In the genomic region with DNA sequence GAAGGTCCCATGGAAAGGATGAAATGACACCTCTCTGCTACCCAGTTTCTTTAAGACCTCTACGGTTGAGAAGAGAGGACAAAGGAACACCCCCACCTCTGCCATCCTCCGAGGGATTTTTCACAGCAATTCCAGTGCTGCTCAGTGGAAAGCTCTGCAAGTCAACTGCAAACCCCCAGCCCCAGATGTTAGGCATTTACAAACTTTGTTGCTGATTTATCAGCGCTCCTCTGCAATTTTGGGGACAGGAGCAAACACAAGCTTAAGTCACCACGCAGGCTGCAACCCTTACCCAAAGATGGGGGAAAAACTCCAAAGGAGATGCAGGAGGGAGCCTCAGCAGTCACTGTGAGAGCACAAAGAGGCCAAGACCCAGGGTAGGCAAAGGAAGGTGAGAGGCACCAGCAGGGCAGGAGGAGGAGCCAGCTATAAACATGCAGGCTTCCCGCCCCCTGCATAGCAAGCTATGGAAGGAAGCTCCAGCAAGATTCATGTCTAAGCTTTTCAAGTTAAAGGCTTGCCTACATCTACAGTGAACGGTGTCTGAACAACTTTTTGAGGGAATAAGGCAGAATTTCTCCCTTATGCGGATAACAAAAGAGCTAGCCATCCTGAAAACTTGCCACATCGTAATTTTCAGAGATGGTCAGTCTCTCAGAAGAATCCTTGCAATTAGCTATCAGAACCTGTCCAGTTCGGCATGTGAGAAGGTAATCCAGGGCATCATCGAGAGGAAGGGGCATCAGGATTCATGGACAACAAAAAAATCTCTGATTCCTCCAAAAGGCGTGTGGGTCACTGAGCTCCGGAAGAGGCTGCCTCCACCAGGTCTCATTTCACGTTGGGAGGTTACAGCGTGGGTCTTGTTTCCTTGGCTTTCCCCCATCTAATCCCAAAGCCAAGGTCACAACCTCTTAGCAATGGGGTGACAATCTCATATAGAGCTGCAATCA, we compare ENCODE assay signal across 8 cellular contexts. TPM values are rescaled to one million over a fixed set of nuclear protein-coding genes. Genes with fewer than 3 reads are reported as not detected.
DNase-seq lines count a peak whose midpoint lies in the region; ATAC-seq, FAIRE-seq and TF ChIP-seq lines count a peak whose summit lies in the region.

No MANE protein-coding gene starts in this region.

- no peak overlapping the region for H3K27ac ChIP-seq in A549
- peak overlapping the region; percentile 24; the same call in 1 of the 2 replicates for H3K27ac ChIP-seq in IMR-90 (ENCODE audit: insufficient read depth, low read length)
- peak overlapping the region; percentile 100 for H3K27ac ChIP-seq in muscle layer of colon (ENCODE audit: low read depth, low read length)

- H3K4me3 ChIP-seq in A549, result no peak overlapping the region
- peak overlapping the region; percentile 9 for H3K4me3 ChIP-seq in IMR-90 (ENCODE audit: insufficient read depth, low read depth, low read length)
- H3K4me3 ChIP-seq in astrocyte of the spinal cord (ENCODE audit: low read depth, low read length), result peak overlapping the region; percentile 2
- H3K4me3 ChIP-seq in muscle layer of colon (ENCODE audit: low read depth in 1 of 2, low read length in 2 of 2), result peak overlapping the region; percentile 6 to 93

- no peak overlapping the region for H4K5ac ChIP-seq in IMR-90 (ENCODE audit: low read depth, low read length)

- H3K27me3 ChIP-seq in IMR-90 (ENCODE audit: control insufficient read depth, insufficient read depth, low read length) (no peaks in the 10 kb centered on the region), muscle layer of colon (ENCODE audit: control insufficient read depth in 1 of 2, insufficient read depth in 2 of 2, low read length in 2 of 2) (no peaks in the 10 kb centered on the region)

- peak overlapping the region; percentile 51 for H2AK9ac ChIP-seq in IMR-90 (replicated peaks; ENCODE audit: low read depth, low read length, poor library complexity)

- H2AFZ ChIP-seq in IMR-90 (replicated peaks; ENCODE audit: low read length, poor library complexity), result no peak overlapping the region

- H3K36me3 ChIP-seq in IMR-90 (ENCODE audit: control insufficient read depth, insufficient read depth, low read length), result peaks cover 7% of the 10 kb centered on the region; the same call in 1 of the 2 replicates
- H3K36me3 ChIP-seq in muscle layer of colon (ENCODE audit: insufficient read depth, low read length), result no peaks in the 10 kb centered on the region

- no peak overlapping the region for H3K4ac ChIP-seq in IMR-90 (ENCODE audit: low read depth, low read length)

- POLR2A ChIA-PET in A549 (lab: Yijun Ruan, JAX), result interaction anchor here (0.6 to 2.0 kb wide), 4 partner anchors 22 to 70 kb away, joined by 3 to 9 read pairs (median 4); a partner anchor contains a TSS
- POLR2A ChIA-PET in IMR-90 (lab: Charles Lee; ENCODE audit: unreplicated experiment), result interaction anchor here (0.6 to 1.7 kb wide), 2 partner anchors 51 to 53 kb away, joined by 3 to 4 read pairs; no protein-coding TSS in a partner anchor

- H2AK5ac ChIP-seq in IMR-90 (ENCODE audit: low read depth, low read length), result peak overlapping the region; percentile 25

- TF ChIP-seq CTCF in A549 (IDR thresholded peaks at IDR 0.05), result no peak
- TF ChIP-seq CTCF in IMR-90 (conservative IDR thresholded peaks at IDR 0.05; ENCODE audit: low read depth, low read length), result no peak
- TF ChIP-seq CTCF in astrocyte of the spinal cord (IDR thresholded peaks at IDR 0.05; ENCODE audit: low read depth, low read length), result no peak

- in situ Hi-C loops in IMR-90 (cut with MboI; ENCODE audit: low sequenced_read_pairs), result loop anchor here (10.0 kb wide), 1 partner anchor 52 kb away; no protein-coding TSS in a partner anchor
- in situ Hi-C loops in astrocyte of the spinal cord (cut with HindIII; ENCODE audit: low sequenced_read_pairs), result no loop called here

- no peak overlapping the region for H2BK120ac ChIP-seq in IMR-90 (ENCODE audit: low read depth, low read length)

- H3K4me2 ChIP-seq in A549 (peak overlapping the region; percentile 5; the same call in 1 of the 3 replicates), IMR-90 (ENCODE audit: low read depth, low read length) (peak overlapping the region; percentile 66)

- dilution Hi-C loops in IMR-90 (cut with HindIII; ENCODE audit: low sequenced_read_pairs, unreplicated experiment), result no loop called here

- H3K9me3 ChIP-seq in A549 (no peaks in the 10 kb centered on the region), IMR-90 (ENCODE audit: control insufficient read depth, insufficient read depth, low read length) (no peaks in the 10 kb centered on the region), muscle layer of colon (ENCODE audit: low read length) (no peaks in the 10 kb centered on the region)

- no peak overlapping the region for H2BK20ac ChIP-seq in IMR-90 (ENCODE audit: low read depth, low read length)

- TF ChIP-seq RAD21 in A549 (conservative IDR thresholded peaks at IDR 0.05 in 1 of 2, IDR thresholded peaks at IDR 0.05 in 1 of 2), result no peak
- TF ChIP-seq RAD21 in IMR-90 (IDR thresholded peaks at IDR 0.05; ENCODE audit: low read length), result no peak

- peak overlapping the region; percentile 55; the same call in 1 of the 2 replicates for H3K18ac ChIP-seq in IMR-90 (ENCODE audit: low read depth, low read length)

- H2BK15ac ChIP-seq in IMR-90 (ENCODE audit: low read depth, low read length), result no peak overlapping the region

- H3K9ac ChIP-seq in IMR-90 (ENCODE audit: low read depth, low read length) (peak overlapping the region; percentile 19), muscle layer of colon (ENCODE audit: low read length) (peak overlapping the region; percentile 32)

- peaks cover 54% of the 10 kb centered on the region for H3K4me1 ChIP-seq in A549
- peaks cover 40% of the 10 kb centered on the region for H3K4me1 ChIP-seq in IMR-90 (ENCODE audit: control insufficient read depth, insufficient read depth, low read length)
- peaks cover 64% of the 10 kb centered on the region for H3K4me1 ChIP-seq in muscle layer of colon (ENCODE audit: insufficient read depth, low read length)

- TSS peak; percentile 6 for BruUV-seq in IMR-90 (replicated peaks; lab: Mats Ljungman, UMichigan)

- peak overlapping the region; percentile 82 for H3K23ac ChIP-seq in IMR-90 (ENCODE audit: low read depth, low read length)

- H3K56ac ChIP-seq in IMR-90 (ENCODE audit: extremely low read depth, insufficient read depth, low read length), result no peak overlapping the region

- ATAC-seq in A549 (no peak), IMR-90 (ENCODE audit: low read depth) (no peak), HG03095 (IDR thresholded peaks at IDR 0.05; ENCODE audit: unreplicated experiment) (no peak)

- H3K9me1 ChIP-seq in IMR-90 (ENCODE audit: insufficient read depth, low read length), result peaks cover 41% of the 10 kb centered on the region

- peak overlapping the region; percentile 71 for H3K14ac ChIP-seq in IMR-90 (replicated peaks; ENCODE audit: low read depth, low read length)

- CTCF ChIA-PET in A549 (lab: Yijun Ruan, JAX), result interaction anchor here (0.8 to 12.2 kb wide), 13 partner anchors 10 to 86 kb away, joined by 3 to 122 read pairs (median 4); no protein-coding TSS in a partner anchor
- CTCF ChIA-PET in IMR-90 (lab: Yijun Ruan, JAX), result interaction anchor here (0.5 to 1.5 kb wide), 3 partner anchors 11 to 776 kb away, joined by 3 to 6 read pairs (median 3); no protein-coding TSS in a partner anchor

- TF ChIP-seq POLR2A in A549 (IDR thresholded peaks at IDR 0.05; ENCODE audit: low read length) (no peak), IMR-90 (IDR thresholded peaks at IDR 0.05; ENCODE audit: low read depth, low read length) (no peak)

- intact Hi-C loops in IMR-90 (cut with micrococcal nuclease), result no loop called here

- DNase-seq in A549 (ENCODE audit: low read depth in 1 of 2, low spot score in 1 of 2) (no peak), IMR-90 (peak; percentile 29), astrocyte of the spinal cord (ENCODE audit: low read depth, low spot score) (no peak), occipital lobe (lab: John Stamatoyannopoulos, UW) (no peak), SIG-M5 (lab: John Stamatoyannopoulos, UW) (no peak), NCI-H1105 treated with DMSO at 0.1 percent for 48 hours (lab: John Stamatoyannopoulos, UW) (no peak)

- WGBS in A549 (ENCODE audit: missing lambda C conversion rate), result 89% methylated on average over 14 of the region's 14 CpGs
- 20% methylated on average over 8 of the region's 14 CpGs; no CpG with 5 or more reads in 1 of the 2 experiments for WGBS in IMR-90 (ENCODE audit: extremely low coverage in 2 of 2, insufficient read length in 1 of 2), 2 experiments

- H4K8ac ChIP-seq in IMR-90 (ENCODE audit: low read depth in 2 of 2, low read length in 2 of 2), result no peak overlapping the region

- peaks cover 0 to 54% of the 10 kb centered on the region in 2 experiments; a peak in 2 of 4 replicates for H3K79me1 ChIP-seq in IMR-90 (ENCODE audit: low read depth in 1 of 2, low read length in 2 of 2)

- H4K20me1 ChIP-seq in IMR-90 (ENCODE audit: insufficient read depth, low read length), result peaks cover 82% of the 10 kb centered on the region

- FAIRE-seq in A549 (lab: Jason Lieb, UNC), result no peak

- no peak for TF ChIP-seq EP300 in A549 (IDR thresholded peaks at IDR 0.05)

- H4K91ac ChIP-seq in IMR-90 (ENCODE audit: insufficient read depth, low read depth, low read length), result no peak overlapping the region

- H2BK5ac ChIP-seq in IMR-90 (ENCODE audit: low read depth, low read length, poor library complexity, severe bottlenecking), result peak overlapping the region; percentile 37

TF ChIP-seq in A549, 52 proteins besides CTCF, POLR2A, EP300 and RAD21 (continues in another document):
- TF ChIP-seq HEYL (CRISPR knock-in tag; IDR thresholded peaks at IDR 0.05), result no peak

RNA-seq across cellular contexts. Expression of a gene that starts 3.9 kb away (rescaled TPM):
- polyA plus RNA-seq in A549 (2011; rRNA removed), result 87.7 and 114 TPM in 2 replicates
- 61.9 and 67.6 TPM in 2 replicates for polyA plus RNA-seq in A549 (2012; cell fraction: cytosol; rRNA removed)
- polyA plus RNA-seq in A549 (2012; cell fraction: nucleus; rRNA removed), result 45.2 and 53.4 TPM in 2 replicates
- polyA plus RNA-seq in A549 (2017; fragmentation: RNase III; extraction: RNeasy Plus Mini Kit Qiagen cat#74134 plus additional on column Dnase treatment), result 26.1 to 34.5 TPM (median 31.3 TPM) in 3 replicates
- polyA minus RNA-seq in A549 (2011; rRNA and poly(A)+ RNA removed), result 127 and 135 TPM in 2 replicates
- total RNA-seq in IMR-90 (2012; rRNA removed), result 79.4 and 114 TPM in 2 replicates
- 150 and 156 TPM in 2 replicates for polyA plus RNA-seq in IMR-90 (2012; rRNA removed)
- 134 and 187 TPM in 2 replicates for polyA plus RNA-seq in IMR-90 (2012; cell fraction: cytosol; rRNA removed)
- 152 and 213 TPM in 2 replicates for polyA plus RNA-seq in IMR-90 (2012; cell fraction: nucleus; rRNA removed; ENCODE audit: low replicate concordance)
- total RNA-seq in occipital lobe, result 32.4 TPM

RNA-seq across cellular contexts. Expression of a gene that starts 24.1 kb away (rescaled TPM):
- polyA plus RNA-seq in A549 (2011; rRNA removed), result 0.99 and 1.1 TPM in 2 replicates
- 0.20 and 0.30 TPM in 2 replicates for polyA plus RNA-seq in A549 (2012; cell fraction: cytosol; rRNA removed)
- polyA plus RNA-seq in A549 (2012; cell fraction: nucleus; rRNA removed), result 1.2 and 1.5 TPM in 2 replicates
- 0.33 to 1.1 TPM (median 0.53 TPM) in 3 replicates for polyA plus RNA-seq in A549 (2017; fragmentation: RNase III; extraction: RNeasy Plus Mini Kit Qiagen cat#74134 plus additional on column Dnase treatment)
- polyA minus RNA-seq in A549 (2011; rRNA and poly(A)+ RNA removed), result 0.37 and 0.63 TPM in 2 replicates
- total RNA-seq in IMR-90 (2012; rRNA removed), result 1.1 and 1.3 TPM in 2 replicates
- polyA plus RNA-seq in IMR-90 (2012; rRNA removed), result 2.1 and 2.5 TPM in 2 replicates
- polyA plus RNA-seq in IMR-90 (2012; cell fraction: cytosol; rRNA removed), result 0.37 and 0.42 TPM in 2 replicates
- 8.3 and 25.0 TPM in 2 replicates for polyA plus RNA-seq in IMR-90 (2012; cell fraction: nucleus; rRNA removed; ENCODE audit: low replicate concordance)
- 0.78 TPM for total RNA-seq in occipital lobe

Comparison
In these comparisons a context has a peak if more than half of its experiments do, and no peak if none do; other contexts are left out.
1. H3K27ac ChIP-seq: peak in IMR-90 (single experiment) and muscle layer of colon (single experiment); none in A549 (0 of 2).